2 cellular contexts compared by ENCODE assay signal in genomic region chr10:60704480-60704879, GRCh38.
TF ChIP-seq lines count a peak whose summit lies in the region.

No MANE protein-coding gene starts in this region.

TF ChIP-seq in HEK293, 187 proteins besides CTCF, POLR2A, EP300 and RAD21 (continued from another document and continues in another):
- TF ChIP-seq ZNF280D (tag by site-specific recombination; IDR thresholded peaks at IDR 0.05) (no peak), ZBTB17 (tag by site-specific recombination; IDR thresholded peaks at IDR 0.05) (peak; percentile 35; the same call in 1 of the 2 replicates), ZNF426 (tag by site-specific recombination; IDR thresholded peaks at IDR 0.05) (no peak), PRDM4 (tag by site-specific recombination; IDR thresholded peaks at IDR 0.05) (no peak), ZNF23 (tag by site-specific recombination; IDR thresholded peaks at IDR 0.05; ENCODE audit: borderline replicate concordance) (no peak), ZNF174 (tag by site-specific recombination; IDR thresholded peaks at IDR 0.05) (no peak), SP7 (tag by site-specific recombination; IDR thresholded peaks at IDR 0.05) (no peak), ZFP41 (tag by site-specific recombination; IDR thresholded peaks at IDR 0.05; ENCODE audit: borderline replicate concordance) (no peak), PRDM1 (tag by site-specific recombination; IDR thresholded peaks at IDR 0.05) (no peak), ZNF549 (tag by site-specific recombination; IDR thresholded peaks at IDR 0.05) (no peak), ZNF423 (tag by site-specific recombination; IDR thresholded peaks at IDR 0.05) (no peak)
- TF ChIP-seq, protein P1, sequence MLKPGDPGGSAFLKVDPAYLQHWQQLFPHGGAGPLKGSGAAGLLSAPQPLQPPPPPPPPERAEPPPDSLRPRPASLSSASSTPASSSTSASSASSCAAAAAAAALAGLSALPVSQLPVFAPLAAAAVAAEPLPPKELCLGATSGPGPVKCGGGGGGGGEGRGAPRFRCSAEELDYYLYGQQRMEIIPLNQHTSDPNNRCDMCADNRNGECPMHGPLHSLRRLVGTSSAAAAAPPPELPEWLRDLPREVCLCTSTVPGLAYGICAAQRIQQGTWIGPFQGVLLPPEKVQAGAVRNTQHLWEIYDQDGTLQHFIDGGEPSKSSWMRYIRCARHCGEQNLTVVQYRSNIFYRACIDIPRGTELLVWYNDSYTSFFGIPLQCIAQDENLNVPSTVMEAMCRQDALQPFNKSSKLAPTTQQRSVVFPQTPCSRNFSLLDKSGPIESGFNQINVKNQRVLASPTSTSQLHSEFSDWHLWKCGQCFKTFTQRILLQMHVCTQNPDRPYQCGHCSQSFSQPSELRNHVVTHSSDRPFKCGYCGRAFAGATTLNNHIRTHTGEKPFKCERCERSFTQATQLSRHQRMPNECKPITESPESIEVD (tag by site-specific recombination; IDR thresholded peaks at IDR 0.05), result peak; percentile 71
- TF ChIP-seq, protein P2, sequence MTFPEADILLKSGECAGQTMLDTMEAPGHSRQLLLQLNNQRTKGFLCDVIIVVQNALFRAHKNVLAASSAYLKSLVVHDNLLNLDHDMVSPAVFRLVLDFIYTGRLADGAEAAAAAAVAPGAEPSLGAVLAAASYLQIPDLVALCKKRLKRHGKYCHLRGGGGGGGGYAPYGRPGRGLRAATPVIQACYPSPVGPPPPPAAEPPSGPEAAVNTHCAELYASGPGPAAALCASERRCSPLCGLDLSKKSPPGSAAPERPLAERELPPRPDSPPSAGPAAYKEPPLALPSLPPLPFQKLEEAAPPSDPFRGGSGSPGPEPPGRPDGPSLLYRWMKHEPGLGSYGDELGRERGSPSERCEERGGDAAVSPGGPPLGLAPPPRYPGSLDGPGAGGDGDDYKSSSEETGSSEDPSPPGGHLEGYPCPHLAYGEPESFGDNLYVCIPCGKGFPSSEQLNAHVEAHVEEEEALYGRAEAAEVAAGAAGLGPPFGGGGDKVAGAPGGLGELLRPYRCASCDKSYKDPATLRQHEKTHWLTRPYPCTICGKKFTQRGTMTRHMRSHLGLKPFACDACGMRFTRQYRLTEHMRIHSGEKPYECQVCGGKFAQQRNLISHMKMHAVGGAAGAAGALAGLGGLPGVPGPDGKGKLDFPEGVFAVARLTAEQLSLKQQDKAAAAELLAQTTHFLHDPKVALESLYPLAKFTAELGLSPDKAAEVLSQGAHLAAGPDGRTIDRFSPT (tag by site-specific recombination; IDR thresholded peaks at IDR 0.05), result peak; percentile 44; the same call in 1 of the 2 replicates
- TF ChIP-seq, protein P3, sequence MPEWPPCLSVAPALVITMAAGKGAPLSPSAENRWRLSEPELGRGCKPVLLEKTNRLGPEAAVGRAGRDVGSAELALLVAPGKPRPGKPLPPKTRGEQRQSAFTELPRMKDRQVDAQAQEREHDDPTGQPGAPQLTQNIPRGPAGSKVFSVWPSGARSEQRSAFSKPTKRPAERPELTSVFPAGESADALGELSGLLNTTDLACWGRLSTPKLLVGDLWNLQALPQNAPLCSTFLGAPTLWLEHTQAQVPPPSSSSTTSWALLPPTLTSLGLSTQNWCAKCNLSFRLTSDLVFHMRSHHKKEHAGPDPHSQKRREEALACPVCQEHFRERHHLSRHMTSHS (tag by site-specific recombination; IDR thresholded peaks at IDR 0.05), result no peak

TF ChIP-seq in WTC11, 78 proteins besides CTCF, POLR2A, EP300 and RAD21 (continued from another document):
- no peak for TF ChIP-seq ZBTB43 (CRISPR knock-in tag; IDR thresholded peaks at IDR 0.05)
- TF ChIP-seq RORB (CRISPR knock-in tag; IDR thresholded peaks at IDR 0.05), result no peak
- TF ChIP-seq KAT7 (CRISPR knock-in tag; IDR thresholded peaks at IDR 0.05; ENCODE audit: borderline replicate concordance), result no peak
